30 cellular contexts compared by ENCODE assay signal in genomic region chr17:38369124-38369886, GRCh38. TPM values are rescaled to one million over a fixed set of nuclear protein-coding genes. Genes with fewer than 3 reads are reported as not detected.
"Had no signal": no experiment of that assay in that cellular context is flagged by ENCODE, and none has a peak within 500 bp of the region (broad histone marks: within the 10 kb centered on the region; RNA-seq: fewer than 3 reads in every experiment).

No MANE protein-coding gene starts in this region.

- H3K27me3 Mint-ChIP-seq: memory B cell; progenitor cell of endocrine pancreas; stimulated activated naive CD8-positive, alpha-beta T cell treated with anti-CD3 and anti-CD28 coated beads, Interleukin-15, amount 100 ng/mL, for 72 hours had no signal

- ATAC-seq: esophagus mucosa; gastrocnemius medialis; natural killer cell; sciatic nerve; stimulated activated naive CD8-positive, alpha-beta T cell treated with anti-CD3 and anti-CD28 coated beads, Interleukin-15, amount 100 ng/mL, for 72 hours had no signal

- H3K4me3 ChIP-seq: dorsolateral prefrontal cortex, gastrocnemius medialis, left ventricle myocardium inferior, lung, smooth muscle cell, suprapubic skin had no signal

- H3K36me3 Mint-ChIP-seq: natural killer cell had no signal

- H3K27ac ChIP-seq: dorsolateral prefrontal cortex, epithelial cell of prostate, gastrocnemius medialis, left ventricle myocardium inferior, neutrophil, parathyroid adenoma, suprapubic skin had no signal

- H3K4me1 Mint-ChIP-seq: natural killer cell; neural crest cell; stimulated activated naive CD8-positive, alpha-beta T cell treated with anti-CD3 and anti-CD28 coated beads, Interleukin-15, amount 100 ng/mL, for 72 hours had no signal

- H3K9me3 ChIP-seq: gastrocnemius medialis, left ventricle myocardium inferior, neutrophil, suprapubic skin had no signal

- H3K4me1 ChIP-seq: gastrocnemius medialis, parathyroid adenoma, suprapubic skin had no signal

- H3K27ac Mint-ChIP-seq: memory B cell; natural killer cell; progenitor cell of endocrine pancreas; stimulated activated naive CD8-positive, alpha-beta T cell treated with anti-CD3 and anti-CD28 coated beads, Interleukin-15, amount 100 ng/mL, for 72 hours had no signal

- H3K27me3 ChIP-seq: dorsolateral prefrontal cortex, gastrocnemius medialis, neutrophil, suprapubic skin had no signal

- H3K4me3 Mint-ChIP-seq: memory B cell; natural killer cell; neural crest cell; stimulated activated naive CD8-positive, alpha-beta T cell treated with anti-CD3 and anti-CD28 coated beads, Interleukin-15, amount 100 ng/mL, for 72 hours had no signal

- H3K9me3 Mint-ChIP-seq: memory B cell; natural killer cell; neural crest cell; stimulated activated naive CD8-positive, alpha-beta T cell treated with anti-CD3 and anti-CD28 coated beads, Interleukin-15, amount 100 ng/mL, for 72 hours had no signal

- DNase-seq: cerebellar nuclear complex; cortex of kidney; dorsolateral prefrontal cortex; effector CD4-positive, alpha-beta T cell; foreskin fibroblast; gastrocnemius medialis; head of caudate nucleus; kidney; left ventricle myocardium inferior; natural killer cell; stimulated activated CD4-positive, alpha-beta T cell treated with anti-CD3 and anti-CD28 coated beads, Interleukin-12 subunit alpha, Interleukin-12 subunit beta, amount 100 ng/mL, for 4 hours; stimulated activated CD4-positive, alpha-beta T cell treated with anti-CD3 and anti-CD28 coated beads, Interleukin-1b, Interleukin-23, amount 100 ng/mL, for 48 hours; stimulated activated CD4-positive, alpha-beta T cell treated with anti-CD3 and anti-CD28 coated beads, Interleukin-4, amount 100 ng/mL, for 1 hour; stimulated activated CD8-positive, alpha-beta memory T cell treated with anti-CD3 and anti-CD28 coated beads, Interleukin-4, amount 100 ng/mL, for 48 hours; stimulated activated naive CD4-positive, alpha-beta T cell; stimulated activated naive CD8-positive, alpha-beta T cell treated with anti-CD3 and anti-CD28 coated beads, Interleukin-15, amount 100 ng/mL, for 72 hours; trophoblast cell had no signal

RNA-seq across cellular contexts. Expression of gene GPR179, which starts 25.5 kb away (rescaled TPM):
- total RNA-seq: esophagus mucosa, glomerular endothelial cell, kidney, natural killer cell, omental fat pad, smooth muscle cell had no signal
